ENCODE assay signal across 37 cellular contexts in the genomic region with DNA sequence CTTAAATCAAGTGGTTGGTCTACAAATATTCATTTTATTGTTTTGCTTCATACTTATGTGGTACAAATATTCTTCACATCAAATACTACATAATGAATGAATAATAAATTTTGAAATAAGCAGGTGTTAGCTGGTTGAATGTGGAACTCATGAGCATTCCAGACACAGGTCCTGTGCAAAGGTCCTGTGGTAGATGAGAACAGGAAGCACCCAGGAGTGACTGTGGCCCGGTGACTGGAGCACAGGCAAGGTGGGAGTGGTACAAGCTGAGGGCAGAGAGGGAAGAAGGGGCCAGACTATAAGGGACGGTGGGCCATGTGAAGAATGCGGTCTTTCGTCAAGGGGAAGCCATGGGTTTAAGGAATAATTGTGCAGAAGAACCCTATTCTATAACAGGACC. TPM values are rescaled to one million over a fixed set of nuclear protein-coding genes. Genes with fewer than 3 reads are reported as not detected.
"Had no signal": no experiment of that assay in that cellular context is flagged by ENCODE, and none has a peak within 500 bp of the region (broad histone marks: within the 10 kb centered on the region; RNA-seq: fewer than 3 reads in every experiment).

No MANE protein-coding gene starts in this region.

- H3K4me1 Mint-ChIP-seq: activated B cell treated with CpG ODN at 0.5 μM for 24 hours; activated CD4-positive, alpha-beta T cell treated with anti-CD3 and anti-CD28 coated beads, Interleukin-2, amount 10 ng/mL, durations not matched to agents 24 days and 14 days; activated naive CD8-positive, alpha-beta T cell treated with anti-CD3 and anti-CD28 coated beads for 36 hours; activated T-helper 17 cell treated with anti-CD3 and anti-CD28 coated beads, Interleukin-2, amount 50 U/mL, for 72 hours had no signal

- DNase-seq: activated B cell treated with CpG ODN at 0.5 μM for 24 hours; activated CD4-positive, alpha-beta memory T cell treated with anti-CD3 and anti-CD28 coated beads for 36 hours; activated CD4-positive, alpha-beta T cell treated with anti-CD3 and anti-CD28 coated beads for 4 hours; activated CD4-positive, alpha-beta T cell treated with anti-CD3 and anti-CD28 coated beads, Interleukin-2, amount 10 ng/mL, durations not matched to agents 24 days and 14 days; activated CD4-positive, alpha-beta T cell treated with anti-CD3 and anti-CD28 coated beads, Interleukin-2, amount 50 U/mL, for 1 hour; activated CD4-positive, alpha-beta T cell treated with anti-CD3 and anti-CD28 coated beads, Interleukin-2, amount 50 U/mL, for 4 hours; activated CD4-positive, CD25-positive, alpha-beta regulatory T cell treated with anti-CD3 and anti-CD28 coated beads, Interleukin-2, amount 50 U/mL, for 72 hours; activated CD8-positive, alpha-beta memory T cell treated with anti-CD3 and anti-CD28 coated beads, Interleukin-2, amount 50 U/mL, for 4 hours; activated CD8-positive, alpha-beta T cell treated with anti-CD3 and anti-CD28 coated beads for 36 hours; activated effector memory CD4-positive, alpha-beta T cell treated with anti-CD3 and anti-CD28 coated beads, Interleukin-2, amount 50 U/mL, for 16 hours; activated gamma-delta T cell treated with Interleukin-2 at 50 U/mL for 16 hours; activated naive CD4-positive, alpha-beta T cell; activated naive CD4-positive, alpha-beta T cell treated with anti-CD3 and anti-CD28 coated beads for 36 hours; activated naive CD4-positive, alpha-beta T cell treated with anti-CD3 and anti-CD28 coated beads, Interleukin-2, amount 50 U/mL, for 16 hours; activated naive CD8-positive, alpha-beta T cell treated with anti-CD3 and anti-CD28 coated beads for 36 hours; activated T-cell treated with anti-CD3 and anti-CD28 coated beads for 4 hours; activated T-cell treated with anti-CD3 and anti-CD28 coated beads, Interleukin-2, amount 50 U/mL, for 1 hour; activated T-cell treated with anti-CD3 and anti-CD28 coated beads, Interleukin-2, amount 50 U/mL, for 4 hours; activated T-cell treated with anti-CD3 and anti-CD28 coated beads, Interleukin-2, amount 50 U/mL, for 72 hours; adrenal gland; amniotic stem cell; aorta; body of pancreas; brain microvascular endothelial cell; central memory CD4-positive, alpha-beta T cell; T-helper 9 cell had no signal

- H3K27ac ChIP-seq: adrenal gland, body of pancreas, brain microvascular endothelial cell, breast epithelium, VCaP had no signal

- H3K9me3 Mint-ChIP-seq: activated B cell treated with CpG ODN at 0.5 μM for 24 hours; activated CD4-positive, alpha-beta memory T cell treated with anti-CD3 and anti-CD28 coated beads for 36 hours; activated CD4-positive, alpha-beta T cell treated with anti-CD3 and anti-CD28 coated beads, Interleukin-2, amount 10 ng/mL, durations not matched to agents 24 days and 14 days; activated CD8-positive, alpha-beta T cell treated with anti-CD3 and anti-CD28 coated beads for 36 hours; activated naive CD4-positive, alpha-beta T cell treated with anti-CD3 and anti-CD28 coated beads for 36 hours; activated naive CD4-positive, alpha-beta T cell treated with anti-CD3 and anti-CD28 coated beads, Interleukin-2, amount 50 U/mL, for 72 hours; activated naive CD8-positive, alpha-beta T cell treated with anti-CD3 and anti-CD28 coated beads for 36 hours; activated T-cell treated with anti-CD3 and anti-CD28 coated beads, Interleukin-2, amount 50 U/mL, for 4 hours; activated T-cell treated with anti-CD3 and anti-CD28 coated beads, Interleukin-2, amount 50 U/mL, for 72 hours; activated T-helper 1 cell treated with anti-CD3 and anti-CD28 coated beads, Interleukin-12 subunit alpha, Interleukin-12 subunit beta, Interleukin-2, Interleukin-4 antibody, amounts not matched to agents 30 ng/mL and 10 ng/mL and 1 ng/mL, durations not matched to agents 14 hours and 24 hours and 36 hours; activated T-helper 17 cell treated with anti-CD3 and anti-CD28 coated beads, Interleukin-2, amount 50 U/mL, for 72 hours; T-helper 1 cell treated with Interleukin-12 subunit alpha and Interleukin-12 subunit beta and Interleukin-4 antibody, amounts not matched to agents 30 μg/mL and 1 μg/mL, for 36 hours had no signal

- H3K27ac Mint-ChIP-seq: activated B cell treated with CpG ODN at 0.5 μM for 24 hours; activated CD4-positive, alpha-beta memory T cell treated with anti-CD3 and anti-CD28 coated beads for 36 hours; activated CD4-positive, alpha-beta T cell treated with anti-CD3 and anti-CD28 coated beads, Interleukin-2, amount 10 ng/mL, durations not matched to agents 24 days and 14 days; activated CD8-positive, alpha-beta T cell treated with anti-CD3 and anti-CD28 coated beads for 36 hours; activated naive CD4-positive, alpha-beta T cell treated with anti-CD3 and anti-CD28 coated beads for 36 hours; activated naive CD8-positive, alpha-beta T cell treated with anti-CD3 and anti-CD28 coated beads for 36 hours; activated T-cell treated with anti-CD3 and anti-CD28 coated beads, Interleukin-2, amount 50 U/mL, for 72 hours; activated T-helper 1 cell treated with anti-CD3 and anti-CD28 coated beads, Interleukin-12 subunit alpha, Interleukin-12 subunit beta, Interleukin-2, Interleukin-4 antibody, amounts not matched to agents 30 ng/mL and 10 ng/mL and 1 ng/mL, durations not matched to agents 14 hours and 24 hours and 36 hours; activated T-helper 17 cell treated with anti-CD3 and anti-CD28 coated beads, Interleukin-2, amount 50 U/mL, for 72 hours; T-helper 1 cell treated with Interleukin-12 subunit alpha and Interleukin-12 subunit beta and Interleukin-4 antibody, amounts not matched to agents 30 μg/mL and 1 μg/mL, for 36 hours had no signal

- H3K36me3 ChIP-seq: adrenal gland, brain microvascular endothelial cell, breast epithelium had no signal

- H3K9me3 ChIP-seq: adrenal gland, body of pancreas, breast epithelium had no signal

- H3K27me3 ChIP-seq: adrenal gland, body of pancreas, brain microvascular endothelial cell, breast epithelium had no signal

- H3K4me3 Mint-ChIP-seq: activated B cell treated with CpG ODN at 0.5 μM for 24 hours; activated CD4-positive, alpha-beta memory T cell treated with anti-CD3 and anti-CD28 coated beads for 36 hours; activated CD4-positive, alpha-beta T cell treated with anti-CD3 and anti-CD28 coated beads, Interleukin-2, amount 10 ng/mL, durations not matched to agents 24 days and 14 days; activated CD8-positive, alpha-beta T cell treated with anti-CD3 and anti-CD28 coated beads for 36 hours; activated naive CD4-positive, alpha-beta T cell treated with anti-CD3 and anti-CD28 coated beads for 36 hours; activated naive CD8-positive, alpha-beta T cell treated with anti-CD3 and anti-CD28 coated beads for 36 hours; activated T-cell treated with anti-CD3 and anti-CD28 coated beads, Interleukin-2, amount 50 U/mL, for 4 hours; activated T-cell treated with anti-CD3 and anti-CD28 coated beads, Interleukin-2, amount 50 U/mL, for 72 hours; activated T-helper 1 cell treated with anti-CD3 and anti-CD28 coated beads, Interleukin-12 subunit alpha, Interleukin-12 subunit beta, Interleukin-2, Interleukin-4 antibody, amounts not matched to agents 30 ng/mL and 10 ng/mL and 1 ng/mL, durations not matched to agents 14 hours and 24 hours and 36 hours; activated T-helper 17 cell treated with anti-CD3 and anti-CD28 coated beads, Interleukin-2, amount 50 U/mL, for 72 hours; T-helper 1 cell treated with Interleukin-12 subunit alpha and Interleukin-12 subunit beta and Interleukin-4 antibody, amounts not matched to agents 30 μg/mL and 1 μg/mL, for 36 hours had no signal

- H3K4me1 ChIP-seq: adrenal gland, body of pancreas, breast epithelium had no signal

- FAIRE-seq: astrocyte, colon, TTC549 had no signal

- H3K27me3 Mint-ChIP-seq: activated B cell treated with CpG ODN at 0.5 μM for 24 hours; activated CD4-positive, alpha-beta memory T cell treated with anti-CD3 and anti-CD28 coated beads for 36 hours; activated CD4-positive, alpha-beta T cell treated with anti-CD3 and anti-CD28 coated beads, Interleukin-2, amount 10 ng/mL, durations not matched to agents 24 days and 14 days; activated CD8-positive, alpha-beta T cell treated with anti-CD3 and anti-CD28 coated beads for 36 hours; activated naive CD8-positive, alpha-beta T cell treated with anti-CD3 and anti-CD28 coated beads for 36 hours had no signal

- H3K36me3 Mint-ChIP-seq: activated CD4-positive, alpha-beta memory T cell treated with anti-CD3 and anti-CD28 coated beads for 36 hours; activated naive CD4-positive, alpha-beta T cell treated with anti-CD3 and anti-CD28 coated beads, Interleukin-2, amount 50 U/mL, for 72 hours; activated naive CD8-positive, alpha-beta T cell treated with anti-CD3 and anti-CD28 coated beads for 36 hours had no signal

- ATAC-seq: activated CD8-positive, alpha-beta T cell treated with anti-CD3 and anti-CD28 coated beads for 36 hours; activated naive CD4-positive, alpha-beta T cell treated with anti-CD3 and anti-CD28 coated beads, Interleukin-2, amount 50 U/mL, for 72 hours; activated T-cell treated with anti-CD3 and anti-CD28 coated beads, Interleukin-2, amount 50 U/mL, for 4 hours; activated T-cell treated with anti-CD3 and anti-CD28 coated beads, Interleukin-2, amount 50 U/mL, for 72 hours; activated T-helper 17 cell treated with anti-CD3 and anti-CD28 coated beads, Interleukin-2, amount 50 U/mL, for 72 hours; body of pancreas had no signal

- H3K4me3 ChIP-seq: adrenal gland, body of pancreas, breast epithelium had no signal

RNA-seq across cellular contexts. Expression of a gene that starts 26.2 kb away (rescaled TPM):
- total RNA-seq: activated B cell treated with CpG ODN at 0.5 μM for 24 hours; activated CD4-positive, alpha-beta T cell treated with anti-CD3 and anti-CD28 coated beads, Interleukin-2, amount 10 ng/mL, durations not matched to agents 24 days and 14 days; activated CD8-positive, alpha-beta memory T cell treated with anti-CD3 and anti-CD28 coated beads for 36 hours; activated T-cell treated with anti-CD3 and anti-CD28 coated beads, Interleukin-2, amount 50 U/mL, for 4 hours; activated T-helper 1 cell treated with anti-CD3 and anti-CD28 coated beads, Interleukin-12 subunit alpha, Interleukin-12 subunit beta, Interleukin-2, Interleukin-4 antibody, amounts not matched to agents 30 ng/mL and 10 ng/mL and 1 ng/mL, durations not matched to agents 14 hours and 24 hours and 36 hours; activated T-helper 17 cell treated with anti-CD3 and anti-CD28 coated beads, Interleukin-2, amount 50 U/mL, for 72 hours; astrocyte; T-helper 2 cell treated with Interferon-gamma antibody and Interleukin-4, amounts not matched to agents 100 ng/mL and 5 ng/mL, for 36 hours had no signal
- polyA plus RNA-seq: aorta had no signal
